Comparison of ENCODE assay signal across 9 cellular contexts in the genomic region with DNA sequence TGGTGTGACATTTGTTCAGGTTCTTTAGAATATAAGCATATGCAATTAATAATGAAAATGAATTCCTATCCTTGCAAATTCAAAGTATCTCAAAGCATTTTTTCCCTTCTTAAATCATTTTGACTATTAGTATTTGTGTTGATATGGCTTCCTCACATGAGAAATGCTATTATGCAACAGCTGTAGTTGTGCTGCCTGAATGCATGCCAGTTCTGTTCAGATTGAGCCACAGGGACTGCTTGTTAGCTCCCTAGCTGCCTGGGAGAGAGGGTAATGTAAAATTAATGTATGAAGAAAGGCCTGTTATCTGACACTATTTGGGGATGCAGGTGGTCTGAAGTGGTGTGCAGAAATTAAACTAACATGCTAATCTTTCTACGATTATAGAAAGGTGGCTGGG. TPM values are rescaled to one million over a fixed set of nuclear protein-coding genes. Genes with fewer than 3 reads are reported as not detected.
DNase-seq lines count a peak whose midpoint lies in the region; ATAC-seq, FAIRE-seq and TF ChIP-seq lines count a peak whose summit lies in the region.
"Had no signal": no experiment of that assay in that cellular context is flagged by ENCODE, and none has a peak within 500 bp of the region (broad histone marks: within the 10 kb centered on the region; RNA-seq: fewer than 3 reads in every experiment).

No MANE protein-coding gene starts in this region.

- peaks cover 78% of the 10 kb centered on the region for H3K4me1 ChIP-seq in body of pancreas
- peaks cover 0 to 42% (median 19%) of the 10 kb centered on the region in 4 donors for H3K4me1 ChIP-seq in tibial nerve
- peaks cover 15 to 20% of the 10 kb centered on the region in 2 donors for H3K4me1 ChIP-seq in kidney (ENCODE audit: control insufficient read depth in 1 of 2, insufficient read depth in 1 of 2, low read depth in 1 of 2, low read length in 2 of 2)

- intact Hi-C loops in body of pancreas (cut with DNase I): no loop called here
- intact Hi-C loops in kidney (cut with DNase I): no loop called here

- 0 to 10% methylated on average over 1 of the region's 1 CpG for WGBS in body of pancreas, 2 donors
- WGBS in tibial nerve, 2 donors: 0% methylated on average over 1 of the region's 1 CpG

- TF ChIP-seq EP300 in tibial nerve (IDR thresholded peaks at IDR 0.05): peak in 1 of 2 donors; percentile 65

- H3K27me3 ChIP-seq in body of pancreas (no peaks in the 10 kb centered on the region), tibial nerve (no peaks in the 10 kb centered on the region)

- H3K9ac ChIP-seq in kidney (ENCODE audit: low read length in 2 of 2): no peak overlapping the region

- H3K4me3 ChIP-seq in body of pancreas (no peak overlapping the region), tibial nerve (no peak overlapping the region), kidney (ENCODE audit: low read length in 2 of 2) (no peak overlapping the region)

- no peaks in the 10 kb centered on the region for H3K36me3 ChIP-seq in body of pancreas (replicated peaks in 1 of 2; ENCODE audit: insufficient read depth in 1 of 2, low read depth in 2 of 2)
- no peaks in the 10 kb centered on the region for H3K36me3 ChIP-seq in tibial nerve
- no peaks in the 10 kb centered on the region for H3K36me3 ChIP-seq in kidney (ENCODE audit: control insufficient read depth in 1 of 2, insufficient read depth in 2 of 2, low read length in 2 of 2)

- H3K9me3 ChIP-seq in body of pancreas (no peaks in the 10 kb centered on the region), tibial nerve (no peaks in the 10 kb centered on the region), kidney (ENCODE audit: control insufficient read depth in 1 of 2, low read length in 2 of 2) (no peaks in the 10 kb centered on the region)

- no peak for FAIRE-seq in kidney (lab: Jason Lieb, UNC)
- FAIRE-seq: A204.1 had no signal

- ATAC-seq in body of pancreas (peak; percentile 82), HG03108 (IDR thresholded peaks at IDR 0.05; ENCODE audit: unreplicated experiment) (no peak)

- TF ChIP-seq POLR2A in body of pancreas (IDR thresholded peaks at IDR 0.05) (no peak), tibial nerve (IDR thresholded peaks at IDR 0.05) (no peak)

- peak; percentile 6 for DNase-seq in NCI-H1436 (lab: John Stamatoyannopoulos, UW)
- no peak for DNase-seq in NCI-H1436 treated with DMSO at 0.1 percent for 48 hours (lab: John Stamatoyannopoulos, UW)
- peak; percentile 59 to 82 (median 78) for DNase-seq in body of pancreas
- DNase-seq in iris pigment epithelial cell (ENCODE audit: low read depth): peak; percentile 92
- DNase-seq in tibial nerve (ENCODE audit: low spot score in 2 of 2): peak; percentile 29 to 83
- no peak for DNase-seq in DMS79 (lab: John Stamatoyannopoulos, UW)
- no peak for DNase-seq in kidney

- TF ChIP-seq CTCF in body of pancreas (IDR thresholded peaks at IDR 0.05): peak in 2 of 7 experiments; percentile 3 to 9
- TF ChIP-seq CTCF in tibial nerve (IDR thresholded peaks at IDR 0.05): no peak
- no peak for TF ChIP-seq CTCF in kidney (IDR thresholded peaks at IDR 0.05; ENCODE audit: borderline replicate concordance, extremely low read depth, insufficient read depth)

- H3K27ac ChIP-seq in body of pancreas: no peak overlapping the region
- H3K27ac ChIP-seq in tibial nerve: no peak overlapping the region
- no peak overlapping the region for H3K27ac ChIP-seq in kidney (ENCODE audit: low read depth in 2 of 2, low read length in 2 of 2)

RNA-seq across cellular contexts. Expression of a gene that starts 45.5 kb away (rescaled TPM):
- total RNA-seq in body of pancreas (10 to 100 TPM in 1 of 2 donors, 1 to 10 TPM in 1; 8.6 to 12.9 TPM), tibial nerve (10 to 100 TPM in 2 of 4 donors, 1 to 10 TPM in 2; 7.4 to 15.9 (median 10.0) TPM), kidney (8.2 TPM)
- 3.9 TPM for polyA plus RNA-seq in kidney (ENCODE audit: insufficient read depth, low read depth, low replicate concordance)

Comparison
In these comparisons a context has a peak if more than half of its experiments do, and no peak if none do; other contexts are left out.
1. DNase-seq: peak in NCI-H1436 (single experiment), body of pancreas (4 of 4), iris pigment epithelial cell (single experiment) and tibial nerve (2 of 2); none in NCI-H1436 treated with DMSO at 0.1 percent for 48 hours (single experiment), DMS79 (single experiment) and kidney (single experiment).